Comparison of ENCODE assay signal across 17 cellular contexts in genomic region chr10:128147669-128148068, GRCh38. TPM values are rescaled to one million over a fixed set of nuclear protein-coding genes. Genes with fewer than 3 reads are reported as not detected.
A peak's percentile ranks its signal among the peaks of the same experiment; 100 is the strongest.
DNase-seq lines count a peak whose midpoint lies in the region; TF ChIP-seq lines count a peak whose summit lies in the region.
"Had no signal": no experiment of that assay in that cellular context is flagged by ENCODE, and none has a peak within 500 bp of the region (broad histone marks: within the 10 kb centered on the region; RNA-seq: fewer than 3 reads in every experiment).

No MANE protein-coding gene starts in this region.

- H3K36me3 ChIP-seq in endodermal cell (ENCODE audit: control insufficient read depth, insufficient read depth, low read length) = no peaks in the 10 kb centered on the region
- H3K36me3 ChIP-seq: pancreas, upper lobe of left lung had no signal

- H3K4me1 ChIP-seq in endodermal cell (ENCODE audit: control insufficient read depth, insufficient read depth, low read length) = no peaks in the 10 kb centered on the region
- H3K4me1 ChIP-seq: pancreas had no signal

- peaks cover 2% of the 10 kb centered on the region for H3K4me1 Mint-ChIP-seq in endodermal cell
- H3K4me1 Mint-ChIP-seq: mesothelial cell of epicardium had no signal

- peaks cover 41% of the 10 kb centered on the region for H3K27me3 Mint-ChIP-seq in endodermal cell (ENCODE audit: insufficient read depth)

- H3K9me3 ChIP-seq in endodermal cell (ENCODE audit: control insufficient read depth, low read length) = no peaks in the 10 kb centered on the region
- H3K9me3 ChIP-seq: pancreas, upper lobe of left lung had no signal

- H3K4me3 ChIP-seq in AG04449 (ENCODE audit: low read depth, low read length) (no peak overlapping the region), endodermal cell (ENCODE audit: low read length) (no peak overlapping the region)
- H3K4me3 ChIP-seq: K562, pancreas, upper lobe of left lung had no signal

- no peaks in the 10 kb centered on the region for H3K36me3 Mint-ChIP-seq in endodermal cell (ENCODE audit: low read depth)
- H3K36me3 Mint-ChIP-seq: mesothelial cell of epicardium had no signal

- H3K27ac ChIP-seq in endodermal cell (ENCODE audit: low read depth, low read length) = no peak overlapping the region
- H3K27ac ChIP-seq: pancreas, upper lobe of left lung had no signal

- no peak overlapping the region for H3K9ac ChIP-seq in endodermal cell (ENCODE audit: extremely low read depth, low read length, poor library complexity, severe bottlenecking)

- no peaks in the 10 kb centered on the region for H3K27me3 ChIP-seq in endodermal cell (ENCODE audit: control insufficient read depth, insufficient read depth, low read length, poor library complexity, severe bottlenecking)
- H3K27me3 ChIP-seq: pancreas had no signal

- DNase-seq in AG04449 (ENCODE audit: low read depth, low spot score) (peak; percentile 75), HCEC 1CT (peak; percentile 82), astrocyte of the hippocampus (ENCODE audit: low read depth, low spot score) (peak; percentile 34), glomerular visceral epithelial cell (ENCODE audit: extremely low spot score) (peak; percentile 5), cardiac septum (ENCODE audit: low spot score) (no peak), endodermal cell (no peak), COLO829 (ENCODE audit: low spot score) (no peak), GF-D8 (lab: John Stamatoyannopoulos, UW) (no peak)
- DNase-seq: activated CD4-positive, alpha-beta T cell treated with anti-CD3 and anti-CD28 coated beads, Interleukin-2, amount 50 U/mL, for 4 hours; activated effector memory CD4-positive, alpha-beta T cell treated with Interleukin-2 at 50 U/mL for 16 hours; DMS79 treated with DMSO at 0.1 percent for 48 hours; NCI-H1436 treated with DMSO at 0.1 percent for 48 hours; NCI-H524 treated with DMSO at 0.1 percent for 48 hours; pancreas; upper lobe of left lung had no signal

- no peak for TF ChIP-seq CTCF in AG04449 (IDR thresholded peaks at IDR 0.05; ENCODE audit: insufficient read depth, low read length, missing control alignments)
- TF ChIP-seq CTCF in endodermal cell (conservative IDR thresholded peaks at IDR 0.05) = no peak

- no peak overlapping the region for H3K4me3 Mint-ChIP-seq in endodermal cell
- H3K4me3 Mint-ChIP-seq: mesothelial cell of epicardium had no signal

- WGBS in endodermal cell (ENCODE audit: insufficient coverage in 1 of 2, insufficient read length in 1 of 2), 2 experiments = 69% methylated on average over 1 of the region's 2 CpGs; no CpG with 5 or more reads in 1 of the 2 experiments

- intact Hi-C loops in cardiac septum (cut with DNase I) = no loop called here

- no peak overlapping the region for H3K27ac Mint-ChIP-seq in endodermal cell
- H3K27ac Mint-ChIP-seq: mesothelial cell of epicardium had no signal

- H3K9me3 Mint-ChIP-seq in endodermal cell = no peaks in the 10 kb centered on the region
- H3K9me3 Mint-ChIP-seq: mesothelial cell of epicardium had no signal

- POLR2A ChIA-PET in AG04449 (lab: Yijun Ruan, JAX) = no interaction called here

- CTCF ChIA-PET in AG04449 (lab: Yijun Ruan, JAX) = no interaction called here

RNA-seq across cellular contexts. Expression of gene MKI67, which starts 21.4 kb away (rescaled TPM):
- total RNA-seq in cardiac septum = 1.1 TPM
- total RNA-seq in endodermal cell = 10 to 100 TPM; 74.8 to 90.5 TPM
- 66.5 TPM for polyA plus RNA-seq in endodermal cell (2013, experiment 1 of 2)
- polyA plus RNA-seq in endodermal cell (2013, experiment 2 of 2) = 75.5 TPM

Comparison
In these comparisons a context has a peak if more than half of its experiments do, and no peak if none do; other contexts are left out.
1. DNase-seq: peak in AG04449 (single experiment), HCEC 1CT (single experiment), astrocyte of the hippocampus (single experiment) and glomerular visceral epithelial cell (single experiment); none in cardiac septum (single experiment), endodermal cell (single experiment), COLO829 (single experiment) and GF-D8 (single experiment).
2. RNA of gene MKI67, which starts 21.4 kb away (total RNA-seq): 74.8 to 90.5 TPM in endodermal cell; 1.1 TPM in cardiac septum (single experiment); every median in the first group is over 10 times any median in the second.